Comparison of ENCODE assay signal across 9 cellular contexts in the genomic region with DNA sequence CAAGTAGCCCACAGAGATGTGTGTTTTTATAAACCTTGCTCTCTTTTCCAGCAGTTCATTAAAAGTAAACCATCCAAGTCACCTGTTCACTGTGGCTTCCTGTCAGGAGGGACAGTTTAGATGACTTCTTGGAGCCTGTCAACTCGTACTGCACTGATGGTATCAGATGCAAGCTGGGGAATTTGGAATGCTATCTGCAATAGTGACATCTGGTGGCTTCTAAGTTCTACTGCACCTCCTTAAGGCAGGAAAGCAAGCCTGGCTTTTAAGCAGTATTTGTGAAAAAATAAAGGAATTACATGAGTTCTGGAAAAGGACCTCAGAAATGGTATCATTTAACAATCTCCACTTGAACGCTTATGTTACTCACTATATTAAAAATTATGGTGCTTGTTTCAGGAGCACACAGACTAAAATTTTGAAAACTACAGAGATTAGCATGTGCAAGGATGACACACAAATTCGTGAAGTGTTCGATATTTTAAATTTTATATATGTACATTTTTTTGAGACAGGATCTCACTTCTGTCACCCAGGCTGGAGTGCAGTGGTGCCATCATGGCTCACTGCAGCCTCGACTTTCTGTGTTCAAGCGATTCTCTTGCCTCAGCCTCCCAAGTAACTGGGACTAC.
A peak's percentile ranks its signal among the peaks of the same experiment; 100 is the strongest.
DNase-seq lines count a peak whose midpoint lies in the region; ATAC-seq and TF ChIP-seq lines count a peak whose summit lies in the region.
"Had no signal": no experiment of that assay in that cellular context is flagged by ENCODE, and none has a peak within 500 bp of the region (broad histone marks: within the 10 kb centered on the region; RNA-seq: fewer than 3 reads in every experiment).

No MANE protein-coding gene starts in this region.

- no TSS peak for BruUV-seq in A673 (replicated peaks; lab: Mats Ljungman, UMichigan)

- H3K4me3 Mint-ChIP-seq in natural killer cell, result no peak overlapping the region
- H3K4me3 Mint-ChIP-seq: memory B cell had no signal

- no peak for TF ChIP-seq EP300 in SK-N-SH (IDR thresholded peaks at IDR 0.05; ENCODE audit: borderline replicate concordance in 1 of 2, low read depth in 1 of 2, low read length in 1 of 2)

- no peaks in the 10 kb centered on the region for H4K20me1 ChIP-seq in SK-N-SH (ENCODE audit: insufficient read depth)

- peaks cover 11% of the 10 kb centered on the region for H3K4me1 ChIP-seq in A673 (ENCODE audit: insufficient read depth, low read length, poor library complexity, severe bottlenecking)
- no peaks in the 10 kb centered on the region for H3K4me1 ChIP-seq in SK-N-SH (ENCODE audit: control insufficient read depth in 1 of 2, insufficient read depth in 2 of 2, low read depth in 1 of 2, low read length in 1 of 2)

- H3K9me3 Mint-ChIP-seq in natural killer cell, result no peaks in the 10 kb centered on the region
- H3K9me3 Mint-ChIP-seq: memory B cell had no signal

- peaks cover 6 to 10% of the 10 kb centered on the region in 2 donors for H3K4me1 Mint-ChIP-seq in natural killer cell
- H3K4me1 Mint-ChIP-seq: memory B cell had no signal

- TF ChIP-seq CTCF in A673 (conservative IDR thresholded peaks at IDR 0.05; ENCODE audit: low read depth, low read length), result peak; percentile 65
- TF ChIP-seq CTCF in GM12801 (IDR thresholded peaks at IDR 0.05; ENCODE audit: extremely low read depth, insufficient read length), result peak; percentile 30
- TF ChIP-seq CTCF in LNCAP (IDR thresholded peaks at IDR 0.05), result peak; percentile 87
- peak; percentile 85 for TF ChIP-seq CTCF in SK-N-SH (IDR thresholded peaks at IDR 0.05)
- TF ChIP-seq CTCF in natural killer cell (IDR thresholded peaks at IDR 0.05), result peak; percentile 81

- H3K9me2 ChIP-seq in SK-N-SH, result no peaks in the 10 kb centered on the region

- 47% methylated on average over 6 of the region's 6 CpGs for WGBS in SK-N-SH (ENCODE audit: low lambda C conversion rate)

- no peaks in the 10 kb centered on the region for H3F3A ChIP-seq in SK-N-SH (replicated peaks; ENCODE audit: insufficient read depth)

- no peak overlapping the region for H3K27ac ChIP-seq in A673 (ENCODE audit: low read depth, low read length, poor library complexity, severe bottlenecking)
- no peak overlapping the region for H3K27ac ChIP-seq in SK-N-SH (ENCODE audit: low read depth in 2 of 2, low read length in 1 of 2)

- H3K9me3 ChIP-seq in A673 (ENCODE audit: low read depth, low read length, poor library complexity, severe bottlenecking), result no peaks in the 10 kb centered on the region
- H3K9me3 ChIP-seq in SK-N-SH, result no peaks in the 10 kb centered on the region

- no peaks in the 10 kb centered on the region for H3K79me2 ChIP-seq in SK-N-SH (ENCODE audit: insufficient read depth)

- intact Hi-C loops in A673 (cut with micrococcal nuclease; ENCODE audit: unreplicated experiment) (no loop called here), natural killer cell (cut with micrococcal nuclease) (no loop called here)

- H3K27me3 ChIP-seq in A673 (replicated peaks; ENCODE audit: insufficient read depth, low read depth, low read length, poor library complexity), result no peaks in the 10 kb centered on the region
- H3K27me3 ChIP-seq in SK-N-SH (ENCODE audit: insufficient read depth), result no peaks in the 10 kb centered on the region; the same call in 1 of the 2 replicates

- no peak overlapping the region for H3K9ac ChIP-seq in SK-N-SH

- peaks cover 5% of the 10 kb centered on the region in 2 donors for H3K27me3 Mint-ChIP-seq in natural killer cell (ENCODE audit: low read depth in 2 of 2)

- POLR2A ChIA-PET in A673 (lab: Charles Lee; ENCODE audit: low non-redundant PET), result no interaction called here
- POLR2A ChIA-PET in SK-N-SH (lab: Yijun Ruan, JAX), result interaction anchor here (0.7 kb wide), 1 partner anchor 1157 kb away, joined by 3 read pairs; no protein-coding TSS in a partner anchor

- H3K27ac Mint-ChIP-seq in natural killer cell, result no peak overlapping the region
- H3K27ac Mint-ChIP-seq: memory B cell had no signal

- no peak overlapping the region for H3K4me2 ChIP-seq in SK-N-SH

- TF ChIP-seq RAD21 in SK-N-SH (IDR thresholded peaks at IDR 0.05; ENCODE audit: low read length), result peak; percentile 82

- no peaks in the 10 kb centered on the region for H3K36me3 ChIP-seq in A673 (ENCODE audit: insufficient read depth, low read length, poor library complexity, severe bottlenecking)
- H3K36me3 ChIP-seq in SK-N-SH (replicated peaks in 1 of 2; ENCODE audit: control insufficient read depth in 1 of 2, insufficient read depth in 2 of 2, low read length in 1 of 2), result no peaks in the 10 kb centered on the region

- CTCF ChIA-PET in A673 (lab: Charles Lee), result no interaction called here
- CTCF ChIA-PET in SK-N-SH (lab: Yijun Ruan, JAX), result interaction anchor here (0.6 to 1.9 kb wide), 13 partner anchors 8 to 1394 kb away, joined by 3 to 11 read pairs (median 4); no protein-coding TSS in a partner anchor

- H2AFZ ChIP-seq in SK-N-SH (ENCODE audit: low read depth), result no peak overlapping the region

- H3K4me3 ChIP-seq in A673 (ENCODE audit: low read depth, low read length, poor library complexity, severe bottlenecking), result no peak overlapping the region
- H3K4me3 ChIP-seq in SK-N-SH (ENCODE audit: low read depth in 2 of 2, low read length in 1 of 2), result no peak overlapping the region

- ATAC-seq in esophagus mucosa (peak; percentile 71), natural killer cell (peak; percentile 68 to 87 (median 74))

- no peaks in the 10 kb centered on the region for H3K36me3 Mint-ChIP-seq in natural killer cell
- H3K36me3 Mint-ChIP-seq: memory B cell had no signal

- DNase-seq in A673 (ENCODE audit: low spot score), result peak; percentile 63
- peak; percentile 49 for DNase-seq in HCEC 1CT
- peak; percentile 71 for DNase-seq in SK-N-SH
- no peak for DNase-seq in natural killer cell
- DNase-seq in OCI-M2 (lab: John Stamatoyannopoulos, UW; ENCODE audit: unreplicated experiment), result no peak

TF ChIP-seq in SK-N-SH, 30 proteins besides CTCF, POLR2A, EP300 and RAD21:
- TF ChIP-seq SMC3 (IDR thresholded peaks at IDR 0.05; ENCODE audit: low read depth, low read length), result peak; percentile 67
- no peak for TF ChIP-seq MEF2A (IDR thresholded peaks at IDR 0.05; ENCODE audit: borderline replicate concordance, low read depth)
- TF ChIP-seq GATA2 (CRISPR knock-in tag; IDR thresholded peaks at IDR 0.05), result peak; percentile 75
- TF ChIP-seq TCF12 (IDR thresholded peaks at IDR 0.05), result no peak

Comparison
In these comparisons a context has a peak if more than half of its experiments do, and no peak if none do; other contexts are left out.
1. DNase-seq: peak in A673 (single experiment), HCEC 1CT (single experiment) and SK-N-SH (single experiment); none in natural killer cell (single experiment) and OCI-M2 (single experiment).
2. CTCF ChIP-seq: peak in every context shown above with its lines; median percentile 87 in LNCAP; 85 in SK-N-SH; 81 in natural killer cell; 65 in A673; 30 in GM12801.